Comparison of ENCODE assay signal across 8 cellular contexts in the genomic region with DNA sequence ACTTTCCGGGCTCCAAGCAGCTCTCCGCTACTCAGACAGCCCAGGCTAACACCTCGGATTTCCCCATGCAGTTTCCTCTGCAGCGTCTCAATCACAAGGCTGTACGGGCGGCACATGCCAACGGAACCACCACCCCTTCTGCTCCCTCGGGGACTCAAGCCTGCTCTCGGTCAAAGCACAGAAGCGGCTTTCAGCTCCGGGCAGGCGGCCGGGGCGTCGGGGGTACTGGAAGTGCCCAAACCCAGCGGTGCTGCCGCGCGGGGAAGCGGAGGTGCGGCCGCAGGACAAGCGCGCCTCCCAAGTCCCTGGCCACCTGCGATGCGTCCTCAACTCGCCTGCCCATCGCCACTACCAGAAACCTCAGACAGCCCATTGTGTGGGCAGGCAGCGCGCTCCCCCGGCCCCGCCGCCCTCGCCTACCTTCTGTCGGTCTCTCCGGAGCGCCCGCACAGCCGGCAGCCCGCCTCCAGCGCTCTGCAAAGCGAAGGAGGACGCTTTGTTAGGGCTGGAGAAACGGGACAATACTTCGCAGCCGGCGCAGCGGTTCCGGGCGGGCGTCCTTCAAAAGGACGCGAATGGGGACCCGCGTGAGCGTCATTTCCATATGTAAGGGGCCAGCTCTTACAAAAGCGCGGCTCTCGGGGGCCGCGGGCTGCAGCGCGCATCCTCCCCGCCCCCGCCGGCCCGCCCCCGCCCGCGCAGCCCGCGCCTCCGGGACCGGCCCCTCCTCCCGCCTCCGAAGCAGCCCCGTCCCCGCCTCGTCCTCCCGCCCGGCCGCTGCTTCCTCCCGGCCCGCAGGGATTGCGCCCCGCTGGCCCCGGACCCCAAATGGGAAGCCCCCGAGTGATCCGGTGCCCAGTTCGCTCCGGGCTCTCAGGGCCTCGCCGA.
DNase-seq lines count a peak whose midpoint lies in the region; ATAC-seq and TF ChIP-seq lines count a peak whose summit lies in the region.

No MANE protein-coding gene starts in this region.

- DNase-seq in NCI-H526 (lab: John Stamatoyannopoulos, UW) (peak; percentile 58 to 79), epithelial cell of prostate (ENCODE audit: low read depth, low spot score) (no peak)
- DNase-seq in activated CD8-positive, alpha-beta memory T cell treated with anti-CD3 and anti-CD28 coated beads, Interleukin-2, amount 50 U/mL, for 4 hours, result peak; percentile 71
- peak; percentile 35 to 69 for DNase-seq in stimulated activated CD8-positive, alpha-beta memory T cell treated with anti-CD3 and anti-CD28 coated beads, Interleukin-7, amount 100 ng/mL, for 4 hours (ENCODE audit: low read depth in 2 of 2)

- H3K36me3 ChIP-seq in ACC112 (ENCODE audit: insufficient read depth, low read length) (no peaks in the 10 kb centered on the region), mucosa of rectum (ENCODE audit: control insufficient read depth in 2 of 2, insufficient read depth in 2 of 2, low read length in 2 of 2) (no peaks in the 10 kb centered on the region)

- TF ChIP-seq POLR2A in GM18526 (IDR thresholded peaks at IDR 0.05; ENCODE audit: extremely low read depth, insufficient read length), result peak; percentile 14

- H3K4me1 ChIP-seq in ACC112 (ENCODE audit: control insufficient read depth, insufficient read depth, low read length, unreplicated experiment) (peaks cover 18% of the 10 kb centered on the region), mucosa of rectum (ENCODE audit: control insufficient read depth in 2 of 2, insufficient read depth in 2 of 2, low read length in 2 of 2) (peaks cover 12 to 24% of the 10 kb centered on the region in 2 donors)

- peak overlapping the region; percentile 91 for H3K4me3 ChIP-seq in ACC112 (ENCODE audit: low read depth, low read length)
- H3K4me3 ChIP-seq in mucosa of rectum (ENCODE audit: low read length in 2 of 2), result peak overlapping the region; percentile 76 to 90

- H2AFZ ChIP-seq in ACC112 (ENCODE audit: low read length, unreplicated experiment), result peak overlapping the region; percentile 96

- H3K79me2 ChIP-seq in ACC112 (ENCODE audit: control insufficient read depth, insufficient read depth, low read length, unreplicated experiment), result peaks cover 48% of the 10 kb centered on the region

- H3K9ac ChIP-seq in mucosa of rectum (ENCODE audit: low read depth in 1 of 2, low read length in 2 of 2), result peak overlapping the region; percentile 68 to 80

- H3K27me3 ChIP-seq in ACC112 (ENCODE audit: insufficient read depth, low read length), result no peaks in the 10 kb centered on the region
- peaks cover 7% of the 10 kb centered on the region in 2 donors for H3K27me3 ChIP-seq in mucosa of rectum (ENCODE audit: control insufficient read depth in 2 of 2, insufficient read depth in 2 of 2, low read length in 2 of 2)

- H3K27ac ChIP-seq in ACC112 (ENCODE audit: low read depth, low read length) (no peak overlapping the region), epithelial cell of prostate (peak overlapping the region; percentile 41), mucosa of rectum (ENCODE audit: low read depth in 2 of 2, low read length in 2 of 2) (peak overlapping the region; percentile 74 to 88)

- no peaks in the 10 kb centered on the region for H3K9me3 ChIP-seq in mucosa of rectum (ENCODE audit: control insufficient read depth in 2 of 2, low read length in 2 of 2)

- peak; percentile 33 for ATAC-seq in HG03097 (IDR thresholded peaks at IDR 0.05; ENCODE audit: low FRiP score, unreplicated experiment)
